Comparison of ENCODE assay signal across 8 cellular contexts in genomic region chr9:111524731-111525055, GRCh38. TPM values are rescaled to one million over a fixed set of nuclear protein-coding genes. Genes with fewer than 3 reads are reported as not detected.
A peak's percentile ranks its signal among the peaks of the same experiment; 100 is the strongest.
DNase-seq lines count a peak whose midpoint lies in the region; ATAC-seq, FAIRE-seq and TF ChIP-seq lines count a peak whose summit lies in the region.

No MANE protein-coding gene starts in this region.

- peak overlapping the region; percentile 89 for H3K4me3 Mint-ChIP-seq in T-helper 2 cell treated with Interferon-gamma antibody and Interleukin-4, amounts not matched to agents 5 μg/mL and 100 μg/mL, for 36 hours
- peak overlapping the region; percentile 91 for H3K4me3 Mint-ChIP-seq in astrocyte (ENCODE audit: unreplicated experiment)

- no peak for FAIRE-seq in astrocyte (lab: Jason Lieb, UNC)

- TF ChIP-seq POLR2A in right lobe of liver (IDR thresholded peaks at IDR 0.05) = no peak
- TF ChIP-seq POLR2A in testis (IDR thresholded peaks at IDR 0.05) = no peak

- H3K36me3 Mint-ChIP-seq in T-helper 2 cell treated with Interferon-gamma antibody and Interleukin-4, amounts not matched to agents 5 μg/mL and 100 μg/mL, for 36 hours (ENCODE audit: low read depth) = peaks cover 10% of the 10 kb centered on the region
- H3K36me3 Mint-ChIP-seq in astrocyte (ENCODE audit: low read depth, unreplicated experiment) = peaks cover 3% of the 10 kb centered on the region

- H2AFZ ChIP-seq in astrocyte (ENCODE audit: low read depth, low read length) = peak overlapping the region; percentile 100

- H3K27me3 Mint-ChIP-seq in T-helper 2 cell treated with Interferon-gamma antibody and Interleukin-4, amounts not matched to agents 5 μg/mL and 100 μg/mL, for 36 hours (ENCODE audit: low read depth) = no peaks in the 10 kb centered on the region
- H3K27me3 Mint-ChIP-seq in astrocyte (ENCODE audit: low read depth, unreplicated experiment) = peaks cover 5% of the 10 kb centered on the region

- H3K27ac ChIP-seq in astrocyte (ENCODE audit: low read depth, low read length) (no peak overlapping the region), right lobe of liver (no peak overlapping the region), testis (peak overlapping the region; percentile 20 to 77)

- peak overlapping the region; percentile 100 for H3K4me2 ChIP-seq in astrocyte (ENCODE audit: low read length)

- H3K4me1 Mint-ChIP-seq in T-helper 2 cell treated with Interferon-gamma antibody and Interleukin-4, amounts not matched to agents 5 μg/mL and 100 μg/mL, for 36 hours (ENCODE audit: low read depth) = peaks cover 19% of the 10 kb centered on the region
- H3K4me1 Mint-ChIP-seq in astrocyte (ENCODE audit: low read depth, unreplicated experiment) = no peaks in the 10 kb centered on the region

- no peak for ATAC-seq in right lobe of liver
- ATAC-seq in GM18502 (IDR thresholded peaks at IDR 0.05; ENCODE audit: poor library complexity, unreplicated experiment) = no peak
- ATAC-seq in HG02885 (IDR thresholded peaks at IDR 0.05; ENCODE audit: poor library complexity, unreplicated experiment) = no peak

- intact Hi-C loops in right lobe of liver (cut with DNase I) (no loop called here), testis (cut with DNase I; ENCODE audit: low total_unique reads) (no loop called here)

- TF ChIP-seq CTCF in astrocyte (IDR thresholded peaks at IDR 0.05; ENCODE audit: insufficient read depth, low read depth, low read length) = no peak
- TF ChIP-seq CTCF in right lobe of liver (IDR thresholded peaks at IDR 0.05) = no peak
- no peak for TF ChIP-seq CTCF in testis (IDR thresholded peaks at IDR 0.05)

- H3K4me3 ChIP-seq in astrocyte (ENCODE audit: insufficient read depth, low read depth, low read length) = peak overlapping the region; percentile 79
- peak overlapping the region; percentile 46 to 63 (median 53) for H3K4me3 ChIP-seq in right lobe of liver
- peak overlapping the region; percentile 70 to 89 for H3K4me3 ChIP-seq in testis

- no peaks in the 10 kb centered on the region for H3K27me3 ChIP-seq in astrocyte (ENCODE audit: insufficient read depth, low read length)
- H3K27me3 ChIP-seq in right lobe of liver = no peaks in the 10 kb centered on the region
- H3K27me3 ChIP-seq in testis = no peaks in the 10 kb centered on the region

- H3K9me3 Mint-ChIP-seq in T-helper 2 cell treated with Interferon-gamma antibody and Interleukin-4, amounts not matched to agents 5 μg/mL and 100 μg/mL, for 36 hours = peaks cover 4% of the 10 kb centered on the region
- peaks cover 2% of the 10 kb centered on the region for H3K9me3 Mint-ChIP-seq in astrocyte (ENCODE audit: unreplicated experiment)

- no peaks in the 10 kb centered on the region for H3K36me3 ChIP-seq in astrocyte (ENCODE audit: insufficient read depth, low read length)
- no peaks in the 10 kb centered on the region for H3K36me3 ChIP-seq in right lobe of liver
- H3K36me3 ChIP-seq in testis (ENCODE audit: low read depth, missing control alignments) = no peaks in the 10 kb centered on the region

- H3K4me1 ChIP-seq in astrocyte (ENCODE audit: insufficient read depth, low read length) (peaks cover 8% of the 10 kb centered on the region), right lobe of liver (no peaks in the 10 kb centered on the region), testis (peaks cover 5% of the 10 kb centered on the region)

- H3K27ac Mint-ChIP-seq in T-helper 2 cell treated with Interferon-gamma antibody and Interleukin-4, amounts not matched to agents 5 μg/mL and 100 μg/mL, for 36 hours = peak overlapping the region; percentile 46
- no peak overlapping the region for H3K27ac Mint-ChIP-seq in astrocyte (ENCODE audit: unreplicated experiment)

- WGBS in right lobe of liver (ENCODE audit: insufficient coverage, low coverage, low lambda C conversion rate, missing lambda C conversion rate) = 34% methylated on average over 7 of the region's 7 CpGs
- WGBS in testis, 2 donors = 19 to 22% methylated on average over 6 to 7 of the region's 7 CpGs

- H3K9ac ChIP-seq in astrocyte (ENCODE audit: low read length) = no peak overlapping the region

- DNase-seq in T-helper 2 cell treated with Interferon-gamma antibody and Interleukin-4, amounts not matched to agents 5 μg/mL and 100 μg/mL, for 36 hours (ENCODE audit: low spot score) = no peak
- DNase-seq in T-helper 2 cell (no peak), astrocyte (ENCODE audit: low read depth) (no peak), right lobe of liver (no peak), testis (no peak), putamen (ENCODE audit: low spot score) (no peak)

- no peaks in the 10 kb centered on the region for H4K20me1 ChIP-seq in astrocyte (ENCODE audit: insufficient read depth, low read length)

- H3K79me2 ChIP-seq in astrocyte (ENCODE audit: insufficient read depth, low read length) = no peaks in the 10 kb centered on the region

- H3K9me3 ChIP-seq in astrocyte (ENCODE audit: insufficient read depth, low read depth, low read length) (no peaks in the 10 kb centered on the region), right lobe of liver (no peaks in the 10 kb centered on the region), testis (no peaks in the 10 kb centered on the region)

RNA-seq across cellular contexts. Expression of gene ZNF483, which starts 0.3 kb away (rescaled TPM):
- 1.8 and 2.5 TPM in 2 replicates for total RNA-seq in astrocyte
- total RNA-seq in right lobe of liver = 1 to 10 TPM in 1 of 6 experiments, under 1 TPM in 5; 0.06 to 1.2 (median 0.37) TPM
- total RNA-seq in testis = 10 to 100 TPM; 25.1 to 28.6 TPM
- polyA plus RNA-seq in testis (ENCODE audit: insufficient read depth, low read depth, low replicate concordance) = 10.5 TPM

RNA-seq across cellular contexts. Expression of gene ECPAS, which starts 40.5 kb away (rescaled TPM):
- total RNA-seq in astrocyte (89.7 and 93.1 TPM in 2 replicates), right lobe of liver (10 to 100 TPM; 36.8 to 52.8 (median 41.1) TPM), testis (100 to 1,000 TPM in 1 of 2 donors, 10 to 100 TPM in 1; 90.0 to 122 TPM)
- 74.1 TPM for polyA plus RNA-seq in testis (ENCODE audit: insufficient read depth, low read depth, low replicate concordance)

Comparison
In these comparisons a context has a peak if more than half of its experiments do, and no peak if none do; other contexts are left out.
1. H3K27ac ChIP-seq: peak in testis (2 of 2); none in astrocyte (single experiment) and right lobe of liver (0 of 3).
2. Peak in every context shown above with its lines, with median percentiles within 50 percentile points of each other: H3K4me3 ChIP-seq.